12 cellular contexts compared by ENCODE assay signal in the genomic region with DNA sequence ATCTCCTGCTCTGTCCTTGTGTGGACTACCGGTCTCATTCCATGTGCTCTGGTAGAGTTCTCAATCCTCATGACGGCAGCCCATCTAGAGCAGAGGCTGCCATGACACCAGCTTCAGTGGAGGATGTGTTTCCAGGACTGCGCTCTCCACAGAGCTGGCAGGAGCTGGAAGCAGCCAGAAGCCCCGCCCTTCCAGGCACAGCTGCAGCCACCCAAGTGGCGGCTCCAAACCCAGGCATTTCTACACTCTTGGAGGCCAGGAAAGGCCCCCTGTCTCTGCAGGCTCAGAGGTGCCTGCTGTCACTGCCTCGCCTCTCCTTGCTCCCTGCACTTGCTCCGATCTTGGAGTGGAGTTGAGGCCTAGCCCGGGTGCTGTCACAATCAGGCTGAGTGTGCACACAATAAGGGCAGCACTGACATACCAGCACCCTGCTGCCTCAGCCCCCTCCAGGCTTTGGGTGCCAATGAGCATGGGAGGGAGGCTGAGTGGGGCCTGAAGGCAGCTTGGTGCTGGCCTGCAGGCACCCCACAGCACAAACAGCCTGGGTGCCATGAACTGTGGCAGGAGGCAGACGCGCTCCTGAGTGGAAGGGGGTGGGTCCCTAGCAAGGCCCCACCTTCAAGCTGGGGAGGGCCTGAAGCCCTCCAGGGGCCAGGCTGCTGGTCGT.
DNase-seq lines count a peak whose midpoint lies in the region; ATAC-seq lines count a peak whose summit lies in the region.
"Had no signal": no experiment of that assay in that cellular context is flagged by ENCODE, and none has a peak within 500 bp of the region (broad histone marks: within the 10 kb centered on the region; RNA-seq: fewer than 3 reads in every experiment).

No MANE protein-coding gene starts in this region.

- no peak overlapping the region for H2AK5ac ChIP-seq in mesenchymal stem cell (ENCODE audit: low read length, severe bottlenecking)

- peak overlapping the region; percentile 28 for H4K8ac ChIP-seq in mesenchymal stem cell (ENCODE audit: low read length)

- H3K27ac ChIP-seq in SJCRH30 = no peak overlapping the region
- H3K27ac ChIP-seq in mesenchymal stem cell (ENCODE audit: low read length, poor library complexity, severe bottlenecking) = no peak overlapping the region
- H3K27ac ChIP-seq in aorta (ENCODE audit: low read depth in 1 of 2, low read length in 2 of 2) = no peak overlapping the region
- no peak overlapping the region for H3K27ac ChIP-seq in substantia nigra (ENCODE audit: low read depth, low read length, poor library complexity, severe bottlenecking)
- H3K27ac ChIP-seq: GM23248 had no signal

- no peak overlapping the region for H2AFZ ChIP-seq in mesenchymal stem cell (ENCODE audit: low read depth, low read length)
- H2AFZ ChIP-seq: GM23248 had no signal

- H3K9me3 ChIP-seq in SJCRH30 (replicated peaks) (no peaks in the 10 kb centered on the region), mesenchymal stem cell (ENCODE audit: control insufficient read depth, low read length) (no peaks in the 10 kb centered on the region), aorta (ENCODE audit: control insufficient read depth, low read length) (no peaks in the 10 kb centered on the region)
- H3K9me3 ChIP-seq: Caco-2, HAP-1 had no signal

- no peak overlapping the region for H3K9ac ChIP-seq in mesenchymal stem cell (ENCODE audit: low read length)
- H3K9ac ChIP-seq: GM23248 had no signal

- H3K14ac ChIP-seq in mesenchymal stem cell (ENCODE audit: low read length in 2 of 2) = no peak overlapping the region

- H3K4me3 ChIP-seq in SJCRH30 = no peak overlapping the region
- no peak overlapping the region for H3K4me3 ChIP-seq in mesenchymal stem cell (ENCODE audit: insufficient read depth in 1 of 2, low read depth in 1 of 2, low read length in 2 of 2)
- no peak overlapping the region for H3K4me3 ChIP-seq in aorta (ENCODE audit: low read length in 2 of 2)
- H3K4me3 ChIP-seq: GM23248, HAP-1 had no signal

- no peak overlapping the region for H2BK5ac ChIP-seq in mesenchymal stem cell (ENCODE audit: low read depth, low read length, poor library complexity, severe bottlenecking)

- no peak overlapping the region for H2BK120ac ChIP-seq in mesenchymal stem cell (ENCODE audit: low read depth, low read length)

- peak; percentile 29 for ATAC-seq in aorta (ENCODE audit: low FRiP score)
- no peak for ATAC-seq in HG03342 (IDR thresholded peaks at IDR 0.05; ENCODE audit: unreplicated experiment)

- no peak overlapping the region for H3K4ac ChIP-seq in mesenchymal stem cell (ENCODE audit: low read depth in 1 of 2, low read length in 2 of 2)

- H3K36me3 ChIP-seq in SJCRH30 (no peaks in the 10 kb centered on the region), mesenchymal stem cell (ENCODE audit: control insufficient read depth in 1 of 2, insufficient read depth in 2 of 2, low read depth in 1 of 2, low read length in 2 of 2) (peaks cover 0 to 7% of the 10 kb centered on the region in 2 experiments), aorta (ENCODE audit: control insufficient read depth in 1 of 2, insufficient read depth in 2 of 2, low read length in 1 of 2) (no peaks in the 10 kb centered on the region)
- H3K36me3 ChIP-seq: HAP-1 had no signal

- 92% methylated on average over 11 of the region's 11 CpGs for WGBS in mesenchymal stem cell
- 97 to 99% methylated on average over 11 of the region's 11 CpGs for WGBS in aorta, 2 donors

- H2BK12ac ChIP-seq in mesenchymal stem cell (ENCODE audit: low read length in 2 of 2) = no peak overlapping the region

- H3K27me3 ChIP-seq in SJCRH30 (no peaks in the 10 kb centered on the region), mesenchymal stem cell (ENCODE audit: control insufficient read depth in 1 of 2, insufficient read depth in 1 of 2, low read length in 2 of 2) (no peaks in the 10 kb centered on the region), aorta (ENCODE audit: control insufficient read depth in 1 of 2, insufficient read depth in 2 of 2, low read length in 1 of 2) (no peaks in the 10 kb centered on the region)

- no peak overlapping the region for H3K4me2 ChIP-seq in mesenchymal stem cell (ENCODE audit: low read length, poor library complexity, severe bottlenecking)

- H3K79me1 ChIP-seq in mesenchymal stem cell (replicated peaks; ENCODE audit: low read length, poor library complexity, severe bottlenecking) = no peaks in the 10 kb centered on the region

- H4K91ac ChIP-seq in mesenchymal stem cell (ENCODE audit: low read length) = no peak overlapping the region

- DNase-seq in SJCRH30 (peak; percentile 32 to 42), mesenchymal stem cell (no peak), posterior vena cava (ENCODE audit: low spot score) (peak; percentile 58), aorta (no peak), globus pallidus (ENCODE audit: low spot score) (no peak), substantia nigra (lab: John Stamatoyannopoulos, UW) (no peak)
- DNase-seq: C1 segment of cervical spinal cord; Caco-2; CD4-positive, CD25-positive, alpha-beta regulatory T cell; GM23248 had no signal

- no peak overlapping the region for H2BK15ac ChIP-seq in mesenchymal stem cell (ENCODE audit: low read depth, poor library complexity, severe bottlenecking)

- no peak overlapping the region for H3K18ac ChIP-seq in mesenchymal stem cell (ENCODE audit: low read depth in 1 of 2, low read length in 2 of 2)

- intact Hi-C loops in posterior vena cava (cut with DNase I) (no loop called here), aorta (cut with DNase I) (no loop called here)

- no peak overlapping the region for H3K23ac ChIP-seq in mesenchymal stem cell (ENCODE audit: low read length in 2 of 2)

- no peaks in the 10 kb centered on the region for H3K4me1 ChIP-seq in SJCRH30
- H3K4me1 ChIP-seq in mesenchymal stem cell (ENCODE audit: control insufficient read depth, insufficient read depth, low read depth, low read length) = no peaks in the 10 kb centered on the region
- no peaks in the 10 kb centered on the region for H3K4me1 ChIP-seq in aorta (ENCODE audit: control insufficient read depth in 1 of 2, insufficient read depth in 2 of 2, low read length in 2 of 2)
- H3K4me1 ChIP-seq: Caco-2, HAP-1 had no signal

Comparison
In these comparisons a context has a peak if more than half of its experiments do, and no peak if none do; other contexts are left out.
1. DNase-seq: peak in SJCRH30 (2 of 2) and posterior vena cava (single experiment); none in mesenchymal stem cell (single experiment), aorta (0 of 2), globus pallidus (single experiment) and substantia nigra (0 of 49).